1 cellular context compared by ENCODE assay signal in the genomic region with DNA sequence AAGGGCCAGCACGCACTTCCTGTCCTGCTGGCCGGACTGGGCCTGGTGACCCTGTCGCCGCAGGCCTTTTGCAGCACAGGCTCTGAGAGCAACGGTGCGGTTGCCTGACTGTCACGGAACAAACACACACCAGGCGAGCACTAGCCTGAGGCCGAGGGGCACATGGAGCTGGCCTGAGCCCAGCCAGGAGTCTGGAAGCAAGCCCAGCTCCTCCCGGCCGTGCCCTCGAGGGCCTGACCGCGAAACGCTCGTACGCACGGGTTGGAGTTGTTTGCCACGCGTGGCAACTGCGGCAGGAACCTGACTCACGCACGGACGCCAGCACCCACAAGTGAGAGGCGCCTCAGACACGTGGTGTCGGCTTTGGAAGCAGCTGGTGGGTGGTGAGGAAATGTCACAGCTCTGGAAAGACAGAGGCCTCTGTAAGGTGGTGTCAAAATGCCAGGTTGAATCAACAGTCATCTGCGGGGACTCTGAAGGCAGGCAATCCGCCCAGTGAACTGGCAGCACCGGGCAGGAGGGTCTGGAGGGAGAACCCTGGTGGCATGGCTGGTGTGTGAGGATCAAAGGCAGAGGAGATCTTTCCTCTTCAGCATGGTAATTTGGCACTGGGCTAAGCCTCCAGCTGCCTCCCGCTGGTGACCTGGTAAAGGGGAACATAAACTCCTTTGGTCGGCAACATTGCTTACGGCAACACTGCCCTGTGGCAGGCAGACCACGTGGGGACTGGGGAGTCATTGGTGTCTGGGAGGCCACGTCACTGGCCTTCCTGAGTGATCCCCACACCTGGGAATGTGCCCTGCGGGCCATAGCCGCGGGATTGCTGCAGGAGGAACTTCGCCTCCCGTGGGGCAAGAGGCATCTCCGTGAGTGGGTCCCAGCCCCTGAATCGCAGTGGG.
TF ChIP-seq lines count a peak whose summit lies in the region.

No MANE protein-coding gene starts in this region.

TF ChIP-seq in GM23338, 12 proteins besides CTCF, POLR2A, EP300 and RAD21 (continued from another document):
- TF ChIP-seq, protein P1, sequence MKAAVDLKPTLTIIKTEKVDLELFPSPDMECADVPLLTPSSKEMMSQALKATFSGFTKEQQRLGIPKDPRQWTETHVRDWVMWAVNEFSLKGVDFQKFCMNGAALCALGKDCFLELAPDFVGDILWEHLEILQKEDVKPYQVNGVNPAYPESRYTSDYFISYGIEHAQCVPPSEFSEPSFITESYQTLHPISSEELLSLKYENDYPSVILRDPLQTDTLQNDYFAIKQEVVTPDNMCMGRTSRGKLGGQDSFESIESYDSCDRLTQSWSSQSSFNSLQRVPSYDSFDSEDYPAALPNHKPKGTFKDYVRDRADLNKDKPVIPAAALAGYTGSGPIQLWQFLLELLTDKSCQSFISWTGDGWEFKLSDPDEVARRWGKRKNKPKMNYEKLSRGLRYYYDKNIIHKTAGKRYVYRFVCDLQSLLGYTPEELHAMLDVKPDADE (IDR thresholded peaks at IDR 0.05), result no peak
- TF ChIP-seq JUNB (IDR thresholded peaks at IDR 0.05; ENCODE audit: unreplicated experiment) (no peak), ZNF331 (CRISPR knock-in tag; IDR thresholded peaks at IDR 0.05; ENCODE audit: low read depth) (no peak), NANOG (IDR thresholded peaks at IDR 0.05; ENCODE audit: borderline replicate concordance) (no peak), ZNF114 (CRISPR knock-in tag; IDR thresholded peaks at IDR 0.05) (no peak), EZH2phosphoT487 (IDR thresholded peaks at IDR 0.05; ENCODE audit: unreplicated experiment) (no peak), EZH2 (IDR thresholded peaks at IDR 0.05; ENCODE audit: low read depth, unreplicated experiment) (no peak), CREB1 (CRISPR knock-in tag; IDR thresholded peaks at IDR 0.05; ENCODE audit: low read depth) (no peak), POLR2AphosphoS5 (IDR thresholded peaks at IDR 0.05; ENCODE audit: low read depth) (no peak)
- TF ChIP-seq, protein P2, sequence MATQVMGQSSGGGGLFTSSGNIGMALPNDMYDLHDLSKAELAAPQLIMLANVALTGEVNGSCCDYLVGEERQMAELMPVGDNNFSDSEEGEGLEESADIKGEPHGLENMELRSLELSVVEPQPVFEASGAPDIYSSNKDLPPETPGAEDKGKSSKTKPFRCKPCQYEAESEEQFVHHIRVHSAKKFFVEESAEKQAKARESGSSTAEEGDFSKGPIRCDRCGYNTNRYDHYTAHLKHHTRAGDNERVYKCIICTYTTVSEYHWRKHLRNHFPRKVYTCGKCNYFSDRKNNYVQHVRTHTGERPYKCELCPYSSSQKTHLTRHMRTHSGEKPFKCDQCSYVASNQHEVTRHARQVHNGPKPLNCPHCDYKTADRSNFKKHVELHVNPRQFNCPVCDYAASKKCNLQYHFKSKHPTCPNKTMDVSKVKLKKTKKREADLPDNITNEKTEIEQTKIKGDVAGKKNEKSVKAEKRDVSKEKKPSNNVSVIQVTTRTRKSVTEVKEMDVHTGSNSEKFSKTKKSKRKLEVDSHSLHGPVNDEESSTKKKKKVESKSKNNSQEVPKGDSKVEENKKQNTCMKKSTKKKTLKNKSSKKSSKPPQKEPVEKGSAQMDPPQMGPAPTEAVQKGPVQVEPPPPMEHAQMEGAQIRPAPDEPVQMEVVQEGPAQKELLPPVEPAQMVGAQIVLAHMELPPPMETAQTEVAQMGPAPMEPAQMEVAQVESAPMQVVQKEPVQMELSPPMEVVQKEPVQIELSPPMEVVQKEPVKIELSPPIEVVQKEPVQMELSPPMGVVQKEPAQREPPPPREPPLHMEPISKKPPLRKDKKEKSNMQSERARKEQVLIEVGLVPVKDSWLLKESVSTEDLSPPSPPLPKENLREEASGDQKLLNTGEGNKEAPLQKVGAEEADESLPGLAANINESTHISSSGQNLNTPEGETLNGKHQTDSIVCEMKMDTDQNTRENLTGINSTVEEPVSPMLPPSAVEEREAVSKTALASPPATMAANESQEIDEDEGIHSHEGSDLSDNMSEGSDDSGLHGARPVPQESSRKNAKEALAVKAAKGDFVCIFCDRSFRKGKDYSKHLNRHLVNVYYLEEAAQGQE (IDR thresholded peaks at IDR 0.05; ENCODE audit: unreplicated experiment), result no peak
